ENCODE assay signal across 2 cellular contexts in the genomic region with DNA sequence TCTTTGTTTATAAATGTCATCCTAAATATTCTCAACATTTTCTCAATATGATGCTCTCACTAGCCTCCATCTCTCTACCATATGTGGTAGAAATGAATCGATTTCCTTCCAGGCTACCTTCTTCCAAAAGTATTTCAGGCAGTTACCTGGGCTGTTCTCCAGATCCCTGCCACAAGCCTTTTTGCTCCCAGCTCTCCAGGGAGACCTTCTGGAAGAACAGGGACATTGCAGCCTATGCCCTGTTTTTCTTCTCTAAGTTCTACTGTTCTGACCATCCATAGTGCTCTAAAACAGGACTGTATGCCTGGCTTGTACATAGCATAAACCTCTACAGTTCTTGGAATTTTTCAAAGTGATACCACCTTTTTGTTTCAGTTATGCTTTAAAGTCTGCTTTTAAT.
TF ChIP-seq lines count a peak whose summit lies in the region.

No MANE protein-coding gene starts in this region.

TF ChIP-seq in HCT116, 20 proteins besides CTCF, POLR2A, EP300 and RAD21 (continued from another document):
- TF ChIP-seq YY1 (IDR thresholded peaks at IDR 0.05; ENCODE audit: extremely low read depth, insufficient replicate concordance, low read depth, low read length), result no peak
- TF ChIP-seq ZNF274 (IDR thresholded peaks at IDR 0.05; ENCODE audit: low read depth, low read length), result no peak
- no peak for TF ChIP-seq EZH2 (IDR thresholded peaks at IDR 0.05)
- no peak for TF ChIP-seq SRF (IDR thresholded peaks at IDR 0.05; ENCODE audit: low read depth)
- TF ChIP-seq, protein P1, sequence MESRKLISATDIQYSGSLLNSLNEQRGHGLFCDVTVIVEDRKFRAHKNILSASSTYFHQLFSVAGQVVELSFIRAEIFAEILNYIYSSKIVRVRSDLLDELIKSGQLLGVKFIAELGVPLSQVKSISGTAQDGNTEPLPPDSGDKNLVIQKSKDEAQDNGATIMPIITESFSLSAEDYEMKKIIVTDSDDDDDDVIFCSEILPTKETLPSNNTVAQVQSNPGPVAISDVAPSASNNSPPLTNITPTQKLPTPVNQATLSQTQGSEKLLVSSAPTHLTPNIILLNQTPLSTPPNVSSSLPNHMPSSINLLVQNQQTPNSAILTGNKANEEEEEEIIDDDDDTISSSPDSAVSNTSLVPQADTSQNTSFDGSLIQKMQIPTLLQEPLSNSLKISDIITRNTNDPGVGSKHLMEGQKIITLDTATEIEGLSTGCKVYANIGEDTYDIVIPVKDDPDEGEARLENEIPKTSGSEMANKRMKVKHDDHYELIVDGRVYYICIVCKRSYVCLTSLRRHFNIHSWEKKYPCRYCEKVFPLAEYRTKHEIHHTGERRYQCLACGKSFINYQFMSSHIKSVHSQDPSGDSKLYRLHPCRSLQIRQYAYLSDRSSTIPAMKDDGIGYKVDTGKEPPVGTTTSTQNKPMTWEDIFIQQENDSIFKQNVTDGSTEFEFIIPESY (IDR thresholded peaks at IDR 0.05; ENCODE audit: extremely low read depth, insufficient replicate concordance, low read length), result no peak
TF ChIP-seq in HCT116: peak in this region for 0.

TF ChIP-seq in WTC11, 78 proteins besides CTCF, POLR2A, EP300 and RAD21 (continued from another document):
- TF ChIP-seq, protein P2, sequence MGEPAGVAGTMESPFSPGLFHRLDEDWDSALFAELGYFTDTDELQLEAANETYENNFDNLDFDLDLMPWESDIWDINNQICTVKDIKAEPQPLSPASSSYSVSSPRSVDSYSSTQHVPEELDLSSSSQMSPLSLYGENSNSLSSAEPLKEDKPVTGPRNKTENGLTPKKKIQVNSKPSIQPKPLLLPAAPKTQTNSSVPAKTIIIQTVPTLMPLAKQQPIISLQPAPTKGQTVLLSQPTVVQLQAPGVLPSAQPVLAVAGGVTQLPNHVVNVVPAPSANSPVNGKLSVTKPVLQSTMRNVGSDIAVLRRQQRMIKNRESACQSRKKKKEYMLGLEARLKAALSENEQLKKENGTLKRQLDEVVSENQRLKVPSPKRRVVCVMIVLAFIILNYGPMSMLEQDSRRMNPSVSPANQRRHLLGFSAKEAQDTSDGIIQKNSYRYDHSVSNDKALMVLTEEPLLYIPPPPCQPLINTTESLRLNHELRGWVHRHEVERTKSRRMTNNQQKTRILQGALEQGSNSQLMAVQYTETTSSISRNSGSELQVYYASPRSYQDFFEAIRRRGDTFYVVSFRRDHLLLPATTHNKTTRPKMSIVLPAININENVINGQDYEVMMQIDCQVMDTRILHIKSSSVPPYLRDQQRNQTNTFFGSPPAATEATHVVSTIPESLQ (CRISPR knock-in tag; IDR thresholded peaks at IDR 0.05), result no peak
- TF ChIP-seq NFE2L1 (CRISPR knock-in tag; IDR thresholded peaks at IDR 0.05) (no peak), ZNF138 (CRISPR knock-in tag; conservative IDR thresholded peaks at IDR 0.05) (no peak), JAZF1 (CRISPR knock-in tag; IDR thresholded peaks at IDR 0.05) (no peak), FOXJ3 (CRISPR knock-in tag; IDR thresholded peaks at IDR 0.05; ENCODE audit: borderline replicate concordance) (no peak), NR1H2 (CRISPR knock-in tag; IDR thresholded peaks at IDR 0.05) (no peak), ZBTB21 (CRISPR knock-in tag; IDR thresholded peaks at IDR 0.05; ENCODE audit: borderline replicate concordance) (no peak), TP53 (CRISPR knock-in tag; IDR thresholded peaks at IDR 0.05) (no peak), ZNF263 (CRISPR knock-in tag; IDR thresholded peaks at IDR 0.05; ENCODE audit: low read depth) (no peak), GRHL2 (CRISPR knock-in tag; IDR thresholded peaks at IDR 0.05; ENCODE audit: insufficient replicate concordance, severe bottlenecking) (no peak), TEAD4 (CRISPR knock-in tag; IDR thresholded peaks at IDR 0.05) (no peak), CREB1 (CRISPR knock-in tag; IDR thresholded peaks at IDR 0.05) (no peak)
- TF ChIP-seq, protein P3, sequence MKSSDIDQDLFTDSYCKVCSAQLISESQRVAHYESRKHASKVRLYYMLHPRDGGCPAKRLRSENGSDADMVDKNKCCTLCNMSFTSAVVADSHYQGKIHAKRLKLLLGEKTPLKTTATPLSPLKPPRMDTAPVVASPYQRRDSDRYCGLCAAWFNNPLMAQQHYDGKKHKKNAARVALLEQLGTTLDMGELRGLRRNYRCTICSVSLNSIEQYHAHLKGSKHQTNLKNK (CRISPR knock-in tag; IDR thresholded peaks at IDR 0.05), result no peak
- TF ChIP-seq, protein P4, sequence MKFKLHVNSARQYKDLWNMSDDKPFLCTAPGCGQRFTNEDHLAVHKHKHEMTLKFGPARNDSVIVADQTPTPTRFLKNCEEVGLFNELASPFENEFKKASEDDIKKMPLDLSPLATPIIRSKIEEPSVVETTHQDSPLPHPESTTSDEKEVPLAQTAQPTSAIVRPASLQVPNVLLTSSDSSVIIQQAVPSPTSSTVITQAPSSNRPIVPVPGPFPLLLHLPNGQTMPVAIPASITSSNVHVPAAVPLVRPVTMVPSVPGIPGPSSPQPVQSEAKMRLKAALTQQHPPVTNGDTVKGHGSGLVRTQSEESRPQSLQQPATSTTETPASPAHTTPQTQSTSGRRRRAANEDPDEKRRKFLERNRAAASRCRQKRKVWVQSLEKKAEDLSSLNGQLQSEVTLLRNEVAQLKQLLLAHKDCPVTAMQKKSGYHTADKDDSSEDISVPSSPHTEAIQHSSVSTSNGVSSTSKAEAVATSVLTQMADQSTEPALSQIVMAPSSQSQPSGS (CRISPR knock-in tag; IDR thresholded peaks at IDR 0.05; ENCODE audit: borderline replicate concordance, low read depth), result no peak
- TF ChIP-seq, protein P5, sequence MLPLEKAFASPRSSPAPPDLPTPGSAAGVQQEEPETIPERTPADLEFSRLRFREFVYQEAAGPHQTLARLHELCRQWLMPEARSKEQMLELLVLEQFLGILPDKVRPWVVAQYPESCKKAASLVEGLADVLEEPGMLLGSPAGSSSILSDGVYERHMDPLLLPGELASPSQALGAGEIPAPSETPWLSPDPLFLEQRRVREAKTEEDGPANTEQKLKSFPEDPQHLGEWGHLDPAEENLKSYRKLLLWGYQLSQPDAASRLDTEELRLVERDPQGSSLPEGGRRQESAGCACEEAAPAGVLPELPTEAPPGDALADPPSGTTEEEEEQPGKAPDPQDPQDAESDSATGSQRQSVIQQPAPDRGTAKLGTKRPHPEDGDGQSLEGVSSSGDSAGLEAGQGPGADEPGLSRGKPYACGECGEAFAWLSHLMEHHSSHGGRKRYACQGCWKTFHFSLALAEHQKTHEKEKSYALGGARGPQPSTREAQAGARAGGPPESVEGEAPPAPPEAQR (CRISPR knock-in tag; IDR thresholded peaks at IDR 0.05), result no peak
